8 cellular contexts compared by ENCODE assay signal in genomic region chr10:17644485-17644964, GRCh38. TPM values are rescaled to one million over a fixed set of nuclear protein-coding genes. Genes with fewer than 3 reads are reported as not detected.
DNase-seq lines count a peak whose midpoint lies in the region; ATAC-seq, FAIRE-seq and TF ChIP-seq lines count a peak whose summit lies in the region.

No MANE protein-coding gene starts in this region.

- TF ChIP-seq POLR2A in GM12891 (IDR thresholded peaks at IDR 0.05; ENCODE audit: low read depth, low read length), result no peak
- no peak for TF ChIP-seq POLR2A in lower leg skin (IDR thresholded peaks at IDR 0.05)

- H3K4me3 ChIP-seq in lower leg skin (ENCODE audit: low read depth, poor library complexity, severe bottlenecking) (peak overlapping the region; percentile 87), tibial artery (peak overlapping the region; percentile 84 to 89)

- DNase-seq in GM12891 (ENCODE audit: insufficient read length, low spot score) (no peak), NCI-H82 (lab: John Stamatoyannopoulos, UW) (peak; percentile 88), caudate nucleus (lab: John Stamatoyannopoulos, UW) (peak in 6 of 61 donors; percentile 18 to 71 (median 47)), lower leg skin (ENCODE audit: low spot score in 2 of 2) (no peak), tibial artery (no peak)

- TF ChIP-seq CTCF in 22Rv1 (IDR thresholded peaks at IDR 0.05), result no peak
- TF ChIP-seq CTCF in lower leg skin (IDR thresholded peaks at IDR 0.05), result no peak
- TF ChIP-seq CTCF in tibial artery (IDR thresholded peaks at IDR 0.05), result no peak

- 0 to 1% methylated on average over 9 of the region's 9 CpGs for WGBS in lower leg skin, 2 donors

- H3K9me3 ChIP-seq in tibial artery, result no peaks in the 10 kb centered on the region

- H3K36me3 ChIP-seq in tibial artery, result no peaks in the 10 kb centered on the region

- intact Hi-C loops in lower leg skin (cut with DNase I; ENCODE audit: low total_unique reads) (no loop called here), tibial artery (cut with DNase I; ENCODE audit: low total_unique reads) (no loop called here)

- peak; percentile 24 for ATAC-seq in HG02840 (IDR thresholded peaks at IDR 0.05; ENCODE audit: low FRiP score, unreplicated experiment)
- no peak for ATAC-seq in HG02970 (IDR thresholded peaks at IDR 0.05; ENCODE audit: low FRiP score, unreplicated experiment)

- peak; percentile 79 for FAIRE-seq in GM12891 (lab: Jason Lieb, UNC)

- H3K4me1 ChIP-seq in tibial artery, result peaks cover 0 to 47% (median 31%) of the 10 kb centered on the region in 4 donors

- H3K27me3 ChIP-seq in tibial artery, result no peaks in the 10 kb centered on the region

- H3K27ac ChIP-seq in 22Rv1 (peak overlapping the region; percentile 96), caudate nucleus (ENCODE audit: low read depth, low read length) (peak overlapping the region; percentile 100), tibial artery (peak overlapping the region; percentile 94)

TF ChIP-seq in GM12891, 5 proteins besides CTCF, POLR2A, EP300 and RAD21:
- 0 out of 2 replicates have a peak, but pooled peaks have one; percentile 7 for TF ChIP-seq SPI1 (IDR thresholded peaks at IDR 0.05; ENCODE audit: low read depth, low read length)
- no peak for TF ChIP-seq POU2F2 (IDR thresholded peaks at IDR 0.05; ENCODE audit: low read depth, low read length)

RNA-seq across cellular contexts. Expression of gene STAM, which starts 0.6 kb away (rescaled TPM):
- polyA plus RNA-seq in GM12891 (2012; ENCODE audit: low read depth, missing spikeins), result 7.3 TPM
- 10 to 100 TPM; 13.2 to 21.4 (median 17.9) TPM for total RNA-seq in lower leg skin

RNA-seq across cellular contexts. Expression of gene HACD1, which starts 27.4 kb away (rescaled TPM):
- polyA plus RNA-seq in GM12891 (2012; ENCODE audit: low read depth, missing spikeins), result 0.13 TPM
- total RNA-seq in lower leg skin, result 1 to 10 TPM in 3 of 4 donors, under 1 TPM in 1; 0.80 to 4.1 (median 2.7) TPM
